Comparison of ENCODE assay signal across 13 cellular contexts in the genomic region with DNA sequence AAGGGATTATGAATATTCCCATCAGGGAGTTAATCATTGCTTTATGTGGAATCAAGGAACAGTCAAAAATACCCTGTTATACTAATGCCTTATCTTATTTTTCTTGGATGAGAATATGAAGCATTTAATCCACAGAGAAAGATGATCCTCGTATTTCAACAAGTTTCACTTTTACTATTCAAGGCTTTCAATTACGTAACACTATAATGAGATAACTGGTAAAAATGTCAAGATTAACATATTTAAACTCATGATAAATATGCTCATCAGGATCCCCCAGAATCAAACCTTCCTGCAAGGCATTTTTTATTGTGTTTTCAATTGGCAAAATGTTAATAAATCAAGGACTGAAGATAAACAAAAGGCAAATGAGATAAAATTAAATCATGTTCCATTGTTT. TPM values are rescaled to one million over a fixed set of nuclear protein-coding genes. Genes with fewer than 3 reads are reported as not detected.
DNase-seq lines count a peak whose midpoint lies in the region; ATAC-seq, FAIRE-seq and TF ChIP-seq lines count a peak whose summit lies in the region.
"Had no signal": no experiment of that assay in that cellular context is flagged by ENCODE, and none has a peak within 500 bp of the region (broad histone marks: within the 10 kb centered on the region; RNA-seq: fewer than 3 reads in every experiment).

No MANE protein-coding gene starts in this region.

- intact Hi-C loops in testis (cut with DNase I; ENCODE audit: low total_unique reads): no loop called here

- no peaks in the 10 kb centered on the region for H4K20me1 ChIP-seq in astrocyte (ENCODE audit: insufficient read depth, low read length)

- peaks cover 21% of the 10 kb centered on the region for H3K4me1 Mint-ChIP-seq in stimulated activated naive CD8-positive, alpha-beta T cell treated with anti-CD3 and anti-CD28 coated beads, Interleukin-15, Interleukin-2, amounts not matched to agents 100 ng/mL and 50 ng/mL, for 24 hours (ENCODE audit: low read depth)
- no peaks in the 10 kb centered on the region for H3K4me1 Mint-ChIP-seq in stimulated activated naive CD8-positive, alpha-beta T cell treated with anti-CD3 and anti-CD28 coated beads, Interleukin-15, amount 100 ng/mL, for 72 hours
- no peaks in the 10 kb centered on the region for H3K4me1 Mint-ChIP-seq in astrocyte (ENCODE audit: low read depth, unreplicated experiment)
- H3K4me1 Mint-ChIP-seq: neural crest cell had no signal

- H3K27ac Mint-ChIP-seq in stimulated activated naive CD8-positive, alpha-beta T cell treated with anti-CD3 and anti-CD28 coated beads, Interleukin-15, Interleukin-2, amounts not matched to agents 100 ng/mL and 50 ng/mL, for 24 hours: no peak overlapping the region
- H3K27ac Mint-ChIP-seq in stimulated activated naive CD8-positive, alpha-beta T cell treated with anti-CD3 and anti-CD28 coated beads, Interleukin-15, amount 100 ng/mL, for 72 hours: no peak overlapping the region
- H3K27ac Mint-ChIP-seq in astrocyte (ENCODE audit: unreplicated experiment): no peak overlapping the region

- H3K36me3 Mint-ChIP-seq in stimulated activated naive CD8-positive, alpha-beta T cell treated with anti-CD3 and anti-CD28 coated beads, Interleukin-15, Interleukin-2, amounts not matched to agents 100 ng/mL and 50 ng/mL, for 24 hours (ENCODE audit: low read depth): peaks cover 12% of the 10 kb centered on the region
- H3K36me3 Mint-ChIP-seq in astrocyte (ENCODE audit: low read depth, unreplicated experiment): no peaks in the 10 kb centered on the region
- H3K36me3 Mint-ChIP-seq: CD14-positive monocyte had no signal

- no peak for DNase-seq in stimulated activated naive CD8-positive, alpha-beta T cell treated with anti-CD3 and anti-CD28 coated beads, Interleukin-15, amount 100 ng/mL, for 72 hours
- DNase-seq in astrocyte (ENCODE audit: low read depth) (no peak), lung microvascular endothelial cell (ENCODE audit: low read depth in 2 of 2) (peak; percentile 18 to 54), Kasumi-1 (lab: John Stamatoyannopoulos, UW) (no peak), COLO829 (ENCODE audit: low spot score) (no peak), testis (no peak), SHP77 treated with DMSO at 0.1 percent for 48 hours (lab: John Stamatoyannopoulos, UW) (no peak)
- DNase-seq: hypothalamus, NCI-H69, T1000 had no signal

- H3K4me2 ChIP-seq in astrocyte (ENCODE audit: low read length): no peak overlapping the region

- no peaks in the 10 kb centered on the region for H3K27me3 Mint-ChIP-seq in stimulated activated naive CD8-positive, alpha-beta T cell treated with anti-CD3 and anti-CD28 coated beads, Interleukin-15, Interleukin-2, amounts not matched to agents 100 ng/mL and 50 ng/mL, for 24 hours
- no peaks in the 10 kb centered on the region for H3K27me3 Mint-ChIP-seq in stimulated activated naive CD8-positive, alpha-beta T cell treated with anti-CD3 and anti-CD28 coated beads, Interleukin-15, amount 100 ng/mL, for 72 hours
- no peaks in the 10 kb centered on the region for H3K27me3 Mint-ChIP-seq in astrocyte (ENCODE audit: low read depth, unreplicated experiment)

- no peak overlapping the region for H2AFZ ChIP-seq in astrocyte (ENCODE audit: low read depth, low read length)

- H3K9me3 Mint-ChIP-seq in stimulated activated naive CD8-positive, alpha-beta T cell treated with anti-CD3 and anti-CD28 coated beads, Interleukin-15, Interleukin-2, amounts not matched to agents 100 ng/mL and 50 ng/mL, for 24 hours: no peaks in the 10 kb centered on the region
- H3K9me3 Mint-ChIP-seq in stimulated activated naive CD8-positive, alpha-beta T cell treated with anti-CD3 and anti-CD28 coated beads, Interleukin-15, amount 100 ng/mL, for 72 hours: no peaks in the 10 kb centered on the region
- no peaks in the 10 kb centered on the region for H3K9me3 Mint-ChIP-seq in astrocyte (ENCODE audit: unreplicated experiment)

- TF ChIP-seq CTCF in astrocyte (IDR thresholded peaks at IDR 0.05; ENCODE audit: insufficient read depth, low read depth, low read length) (no peak), testis (IDR thresholded peaks at IDR 0.05) (no peak)

- H3K27ac ChIP-seq in astrocyte (ENCODE audit: low read depth, low read length): no peak overlapping the region
- peak overlapping the region in 1 of 2 donors; percentile 50 for H3K27ac ChIP-seq in testis

- WGBS in testis, 2 donors: 23 to 39% methylated on average over 2 of the region's 2 CpGs

- peak overlapping the region; percentile 26 for H3K4me3 Mint-ChIP-seq in stimulated activated naive CD8-positive, alpha-beta T cell treated with anti-CD3 and anti-CD28 coated beads, Interleukin-15, Interleukin-2, amounts not matched to agents 100 ng/mL and 50 ng/mL, for 24 hours
- H3K4me3 Mint-ChIP-seq in stimulated activated naive CD8-positive, alpha-beta T cell treated with anti-CD3 and anti-CD28 coated beads, Interleukin-15, amount 100 ng/mL, for 72 hours: no peak overlapping the region
- H3K4me3 Mint-ChIP-seq in astrocyte (ENCODE audit: unreplicated experiment): no peak overlapping the region
- H3K4me3 Mint-ChIP-seq: neural crest cell had no signal

- FAIRE-seq in astrocyte (lab: Jason Lieb, UNC): peak; percentile 100

- H3K9ac ChIP-seq in astrocyte (ENCODE audit: low read length): no peak overlapping the region

- H3K36me3 ChIP-seq in astrocyte (ENCODE audit: insufficient read depth, low read length) (no peaks in the 10 kb centered on the region), testis (ENCODE audit: low read depth, missing control alignments) (no peaks in the 10 kb centered on the region)

- H3K9me3 ChIP-seq in astrocyte (ENCODE audit: insufficient read depth, low read depth, low read length) (no peaks in the 10 kb centered on the region), testis (no peaks in the 10 kb centered on the region)

- no peak for ATAC-seq in stimulated activated naive CD8-positive, alpha-beta T cell treated with anti-CD3 and anti-CD28 coated beads, Interleukin-15, amount 100 ng/mL, for 72 hours

- no peaks in the 10 kb centered on the region for H3K4me1 ChIP-seq in astrocyte (ENCODE audit: insufficient read depth, low read length)
- H3K4me1 ChIP-seq in testis: no peaks in the 10 kb centered on the region

- no peaks in the 10 kb centered on the region for H3K27me3 ChIP-seq in astrocyte (ENCODE audit: insufficient read depth, low read length)
- no peaks in the 10 kb centered on the region for H3K27me3 ChIP-seq in testis

- TF ChIP-seq POLR2A in testis (IDR thresholded peaks at IDR 0.05): no peak

- H3K4me3 ChIP-seq in astrocyte (ENCODE audit: insufficient read depth, low read depth, low read length) (no peak overlapping the region), testis (no peak overlapping the region)

- no peaks in the 10 kb centered on the region for H3K79me2 ChIP-seq in astrocyte (ENCODE audit: insufficient read depth, low read length)

RNA-seq across cellular contexts. Expression of a gene that starts 5.1 kb away (rescaled TPM):
- total RNA-seq in astrocyte (1.6 and 1.8 TPM in 2 replicates), lung microvascular endothelial cell (6.1 and 11.1 TPM in 2 replicates), testis (1 to 10 TPM; 4.7 to 5.2 TPM)
- 1.4 TPM for polyA plus RNA-seq in testis (ENCODE audit: insufficient read depth, low read depth, low replicate concordance)
- total RNA-seq: neural crest cell had no signal

Comparison
In these comparisons a context has a peak if more than half of its experiments do, and no peak if none do; other contexts are left out.
1. DNase-seq: peak in lung microvascular endothelial cell (2 of 2); none in stimulated activated naive CD8-positive, alpha-beta T cell treated with anti-CD3 and anti-CD28 coated beads, Interleukin-15, amount 100 ng/mL, for 72 hours (0 of 2), astrocyte (single experiment), Kasumi-1 (0 of 2), COLO829 (single experiment), testis (single experiment) and SHP77 treated with DMSO at 0.1 percent for 48 hours (single experiment).